18 cellular contexts compared by ENCODE assay signal in the genomic region with DNA sequence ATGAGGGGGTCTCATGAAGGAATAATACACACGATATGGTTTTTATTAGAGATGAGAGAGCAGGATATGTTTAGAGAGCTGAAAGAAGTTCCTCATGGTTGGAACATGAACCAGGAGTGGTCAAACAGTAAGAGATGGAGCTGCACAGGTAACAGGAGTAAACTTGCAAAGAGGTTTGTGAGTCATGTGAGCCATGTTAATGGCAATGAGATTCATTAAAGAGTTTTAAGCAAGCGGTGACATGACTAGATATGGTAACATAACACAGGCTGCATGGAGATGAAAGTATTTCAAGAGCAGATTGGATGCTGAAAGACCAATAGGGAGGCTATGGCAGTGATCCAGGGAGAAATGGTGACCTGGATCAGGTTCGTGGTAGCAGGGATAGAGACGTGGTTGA.
DNase-seq lines count a peak whose midpoint lies in the region; ATAC-seq and TF ChIP-seq lines count a peak whose summit lies in the region.
"Had no signal": no experiment of that assay in that cellular context is flagged by ENCODE, and none has a peak within 500 bp of the region (broad histone marks: within the 10 kb centered on the region; RNA-seq: fewer than 3 reads in every experiment).

No MANE protein-coding gene starts in this region.

- H3K27ac ChIP-seq in sigmoid colon: no peak overlapping the region
- H3K27ac ChIP-seq: KMS-11, SK-N-MC had no signal

- H3K27me3 ChIP-seq in sigmoid colon: no peaks in the 10 kb centered on the region
- H3K27me3 ChIP-seq: MG63 had no signal

- TF ChIP-seq EP300 in sigmoid colon (IDR thresholded peaks at IDR 0.05): no peak

- no peaks in the 10 kb centered on the region for H3K4me1 ChIP-seq in sigmoid colon

- intact Hi-C loops in sigmoid colon (cut with DNase I): no loop called here

- no peaks in the 10 kb centered on the region for H3K36me3 ChIP-seq in sigmoid colon
- H3K36me3 ChIP-seq: MG63 had no signal

- TF ChIP-seq CTCF in sigmoid colon (IDR thresholded peaks at IDR 0.05): no peak

- no peak overlapping the region for H3K4me3 ChIP-seq in sigmoid colon
- H3K4me3 ChIP-seq: MG63, SK-N-MC had no signal

- no peak for TF ChIP-seq POLR2A in sigmoid colon (IDR thresholded peaks at IDR 0.05)

- ATAC-seq in esophagus mucosa: peak; percentile 90
- ATAC-seq: HepG2 had no signal

- DNase-seq in DMS79 (lab: John Stamatoyannopoulos, UW) (peak; percentile 80), HPDE6-E6E7 (ENCODE audit: extremely low spot score) (peak; percentile 20), NCI-H446 treated with DMSO at 0.1 percent for 48 hours (lab: John Stamatoyannopoulos, UW) (peak; percentile 98), sigmoid colon (no peak), activated T-cell treated with anti-CD3 and anti-CD28 coated beads for 4 hours (no peak)
- DNase-seq in activated CD4-positive, CD25-positive, alpha-beta regulatory T cell treated with anti-CD3 and anti-CD28 coated beads, Interleukin-2, amount 50 U/mL, for 72 hours: no peak
- DNase-seq: CD8-positive, alpha-beta memory T cell; EL; MG63; NCI-H1092; NCI-H1930; NCI-H2227 treated with DMSO at 0.1 percent for 48 hours; NCI-H774; Right ventricle myocardium superior had no signal

- H3K9me3 ChIP-seq in sigmoid colon: no peaks in the 10 kb centered on the region
- H3K9me3 ChIP-seq: MG63 had no signal

- 85 to 94% methylated on average over 4 of the region's 4 CpGs for WGBS in sigmoid colon, 2 donors

Comparison
In these comparisons a context has a peak if more than half of its experiments do, and no peak if none do; other contexts are left out.
1. DNase-seq: peak in DMS79 (single experiment), HPDE6-E6E7 (single experiment) and NCI-H446 treated with DMSO at 0.1 percent for 48 hours (single experiment); none in sigmoid colon (single experiment), activated T-cell treated with anti-CD3 and anti-CD28 coated beads for 4 hours (single experiment) and activated CD4-positive, CD25-positive, alpha-beta regulatory T cell treated with anti-CD3 and anti-CD28 coated beads, Interleukin-2, amount 50 U/mL, for 72 hours (single experiment).